ENCODE assay signal across 13 cellular contexts in genomic region chr10:71763352-71764127, GRCh38. TPM values are rescaled to one million over a fixed set of nuclear protein-coding genes. Genes with fewer than 3 reads are reported as not detected.
DNase-seq lines count a peak whose midpoint lies in the region; ATAC-seq and TF ChIP-seq lines count a peak whose summit lies in the region.
"Had no signal": no experiment of that assay in that cellular context is flagged by ENCODE, and none has a peak within 500 bp of the region (broad histone marks: within the 10 kb centered on the region; RNA-seq: fewer than 3 reads in every experiment).

No MANE protein-coding gene starts in this region.

- H3K27me3 Mint-ChIP-seq in activated naive CD4-positive, alpha-beta T cell treated with anti-CD3 and anti-CD28 coated beads, Interleukin-2, amount 10 ng/mL, durations not matched to agents 7 days and 5 days: no peaks in the 10 kb centered on the region

- no peaks in the 10 kb centered on the region for H3K9me3 Mint-ChIP-seq in activated naive CD4-positive, alpha-beta T cell treated with anti-CD3 and anti-CD28 coated beads, Interleukin-2, amount 10 ng/mL, durations not matched to agents 7 days and 5 days
- no peaks in the 10 kb centered on the region for H3K9me3 Mint-ChIP-seq in activated naive CD4-positive, alpha-beta T cell treated with anti-CD3 and anti-CD28 coated beads, Interleukin-2, amount 50 U/mL, for 72 hours
- H3K9me3 Mint-ChIP-seq: nephron progenitor cell had no signal

- H3K27ac Mint-ChIP-seq in activated naive CD4-positive, alpha-beta T cell treated with anti-CD3 and anti-CD28 coated beads, Interleukin-2, amount 10 ng/mL, durations not matched to agents 7 days and 5 days: peak overlapping the region; percentile 11
- peak overlapping the region; percentile 88 to 93 for H3K27ac Mint-ChIP-seq in activated naive CD4-positive, alpha-beta T cell treated with anti-CD3 and anti-CD28 coated beads, Interleukin-2, amount 50 U/mL, for 72 hours
- H3K27ac Mint-ChIP-seq: nephron progenitor cell had no signal

- CTCF ChIA-PET in activated naive CD4-positive, alpha-beta T cell treated with anti-CD3 and anti-CD28 coated beads, Interleukin-2, amount 10 ng/mL, durations not matched to agents 7 days and 5 days (lab: Charles Lee): interaction anchor here (0.7 to 3.0 kb wide), 5 partner anchors 10 to 99 kb away, joined by 3 to 15 read pairs (median 4); partner anchors contain the start of gene VSIR

- TF ChIP-seq CTCF in GM20000 (IDR thresholded peaks at IDR 0.05; ENCODE audit: extremely low read depth, missing control alignments): no peak

- ATAC-seq in activated naive CD4-positive, alpha-beta T cell treated with anti-CD3 and anti-CD28 coated beads, Interleukin-2, amount 50 U/mL, for 72 hours: no peak
- ATAC-seq: PC-3 had no signal

- H3K27ac ChIP-seq in layer of hippocampus (ENCODE audit: low read depth, low read length) (peak overlapping the region; percentile 21), temporal lobe (ENCODE audit: low read depth, low read length) (peak overlapping the region; percentile 36)
- H3K27ac ChIP-seq: BLaER1 had no signal

- peaks cover 68% of the 10 kb centered on the region for H3K36me3 Mint-ChIP-seq in activated naive CD4-positive, alpha-beta T cell treated with anti-CD3 and anti-CD28 coated beads, Interleukin-2, amount 10 ng/mL, durations not matched to agents 7 days and 5 days
- peaks cover 12 to 18% of the 10 kb centered on the region in 2 donors for H3K36me3 Mint-ChIP-seq in activated naive CD4-positive, alpha-beta T cell treated with anti-CD3 and anti-CD28 coated beads, Interleukin-2, amount 50 U/mL, for 72 hours

- peaks cover 87% of the 10 kb centered on the region for H3K4me1 Mint-ChIP-seq in activated naive CD4-positive, alpha-beta T cell treated with anti-CD3 and anti-CD28 coated beads, Interleukin-2, amount 10 ng/mL, durations not matched to agents 7 days and 5 days

- no peaks in the 10 kb centered on the region for H3K27me3 ChIP-seq in layer of hippocampus (ENCODE audit: control insufficient read depth, insufficient read depth, low read length)
- H3K27me3 ChIP-seq: BLaER1 had no signal

- DNase-seq in activated naive CD4-positive, alpha-beta T cell treated with anti-CD3 and anti-CD28 coated beads, Interleukin-2, amount 10 ng/mL, durations not matched to agents 7 days and 5 days: no peak
- DNase-seq in activated naive CD4-positive, alpha-beta T cell (lab: John Stamatoyannopoulos, UW): no peak
- DNase-seq in activated naive CD4-positive, alpha-beta T cell treated with anti-CD3 and anti-CD28 coated beads, Interleukin-2, amount 50 U/mL, for 72 hours (ENCODE audit: low spot score in 2 of 2): no peak
- DNase-seq in NOMO-1 (lab: John Stamatoyannopoulos, UW; ENCODE audit: unreplicated experiment in 2 of 2): no peak
- DNase-seq in GM20000 (ENCODE audit: low spot score): no peak
- DNase-seq in NCI-H446 treated with DMSO at 0.1 percent for 48 hours (lab: John Stamatoyannopoulos, UW): no peak
- DNase-seq: islet precursor cell, NCI-H2171 treated with DMSO at 0.1 percent for 48 hours, nephron progenitor cell, PC-3 had no signal

- no peak overlapping the region for H3K4me3 Mint-ChIP-seq in activated naive CD4-positive, alpha-beta T cell treated with anti-CD3 and anti-CD28 coated beads, Interleukin-2, amount 10 ng/mL, durations not matched to agents 7 days and 5 days
- H3K4me3 Mint-ChIP-seq: nephron progenitor cell had no signal

RNA-seq across cellular contexts. Expression of gene VSIR, which starts 9.8 kb away (rescaled TPM):
- 100 to 1,000 TPM in 1 of 2 donors, 10 to 100 TPM in 1; 54.5 to 126 TPM for total RNA-seq in activated naive CD4-positive, alpha-beta T cell treated with anti-CD3 and anti-CD28 coated beads, Interleukin-2, amount 50 U/mL, for 72 hours
- total RNA-seq in temporal lobe: 5.4 TPM

RNA-seq across cellular contexts. Expression of gene C10orf105, which starts 44.0 kb away (rescaled TPM):
- total RNA-seq in activated naive CD4-positive, alpha-beta T cell treated with anti-CD3 and anti-CD28 coated beads, Interleukin-2, amount 50 U/mL, for 72 hours: under 1 TPM; 0.45 to 0.68 TPM
- 0.25 TPM for total RNA-seq in temporal lobe
- total RNA-seq: PC-3 had no signal
